34 cellular contexts compared by ENCODE assay signal in the genomic region with DNA sequence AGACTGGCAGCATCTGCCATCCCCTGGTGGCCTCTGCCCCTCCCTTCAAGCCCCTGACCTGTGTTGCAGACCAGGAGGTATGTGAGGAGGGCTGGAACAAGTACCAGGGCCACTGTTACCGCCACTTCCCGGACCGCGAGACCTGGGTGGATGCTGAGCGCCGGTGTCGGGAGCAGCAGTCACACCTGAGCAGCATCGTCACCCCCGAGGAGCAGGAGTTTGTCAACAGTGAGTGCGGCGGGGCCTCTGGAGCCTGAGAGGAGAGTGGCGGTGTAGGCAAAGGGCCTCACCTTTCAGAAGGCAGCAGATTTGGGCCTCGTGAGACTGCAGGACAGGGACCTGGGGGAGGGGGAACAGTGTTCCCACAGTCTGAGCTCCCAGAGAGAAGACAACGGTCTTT.
"Had no signal": no experiment of that assay in that cellular context is flagged by ENCODE, and none has a peak within 500 bp of the region (broad histone marks: within the 10 kb centered on the region; RNA-seq: fewer than 3 reads in every experiment).

No MANE protein-coding gene starts in this region.

- H3K27me3 Mint-ChIP-seq: activated CD4-positive, alpha-beta memory T cell treated with anti-CD3 and anti-CD28 coated beads, Interleukin-2, amount 10 ng/mL, durations not matched to agents 7 days and 5 days; activated CD4-positive, alpha-beta T cell treated with anti-CD3 and anti-CD28 coated beads for 36 hours; activated CD4-positive, alpha-beta T cell treated with anti-CD3 and anti-CD28 coated beads, Interleukin-2, amount 10 ng/mL, durations not matched to agents 7 days and 5 days; activated CD8-positive, alpha-beta memory T cell treated with anti-CD3 and anti-CD28 coated beads, Interleukin-2, amount 10 ng/mL, durations not matched to agents 7 days and 5 days; activated naive CD8-positive, alpha-beta T cell; activated naive CD8-positive, alpha-beta T cell treated with anti-CD3 and anti-CD28 coated beads, Interleukin-2, amount 10 ng/mL, durations not matched to agents 7 days and 5 days; activated naive CD8-positive, alpha-beta T cell treated with anti-CD3 and anti-CD28 coated beads, Interleukin-2, amount 50 U/mL, for 24 hours; activated T-cell treated with anti-CD3 and anti-CD28 coated beads, Interleukin-2, amount 50 U/mL, for 24 hours had no signal

- ATAC-seq: activated CD4-positive, alpha-beta T cell treated with anti-CD3 and anti-CD28 coated beads for 36 hours; activated CD4-positive, CD25-positive, alpha-beta regulatory T cell treated with anti-CD3 and anti-CD28 coated beads, Interleukin-2, amount 50 U/mL, for 24 hours; activated CD8-positive, alpha-beta memory T cell treated with anti-CD3 and anti-CD28 coated beads, Interleukin-2, amount 10 ng/mL, durations not matched to agents 7 days and 5 days; activated CD8-positive, alpha-beta T cell treated with anti-CD3 and anti-CD28 coated beads, Interleukin-2, amount 10 ng/mL, durations not matched to agents 7 days and 5 days; activated naive CD8-positive, alpha-beta T cell treated with anti-CD3 and anti-CD28 coated beads, Interleukin-2, amount 50 U/mL, for 24 hours had no signal

- H3K9me3 Mint-ChIP-seq: activated CD4-positive, alpha-beta memory T cell treated with anti-CD3 and anti-CD28 coated beads, Interleukin-2, amount 10 ng/mL, durations not matched to agents 7 days and 5 days; activated CD4-positive, alpha-beta T cell treated with anti-CD3 and anti-CD28 coated beads, Interleukin-2, amount 10 ng/mL, durations not matched to agents 7 days and 5 days; activated naive CD4-positive, alpha-beta T cell treated with anti-CD3 and anti-CD28 coated beads for 36 hours; activated naive CD8-positive, alpha-beta T cell treated with anti-CD3 and anti-CD28 coated beads, Interleukin-2, amount 10 ng/mL, durations not matched to agents 7 days and 5 days; activated naive CD8-positive, alpha-beta T cell treated with anti-CD3 and anti-CD28 coated beads, Interleukin-2, amount 50 U/mL, for 24 hours; activated T-cell treated with anti-CD3 and anti-CD28 coated beads, Interleukin-2, amount 50 U/mL, for 24 hours; activated T-helper 2 cell treated with anti-CD3 and anti-CD28 coated beads, Interferon-gamma antibody, Interleukin-2, Interleukin-4, amounts not matched to agents 10 μg/mL and 5 μg/mL and 100 μg/mL, durations not matched to agents 14 hours and 24 hours and 36 hours; central memory CD8-positive, alpha-beta T cell; T-helper 1 cell treated with Interleukin-12 subunit alpha and Interleukin-12 subunit beta and Interleukin-4 antibody, amounts not matched to agents 30 μg/mL and 1 μg/mL, for 36 hours; T-helper 2 cell treated with Interferon-gamma antibody and Interleukin-4, amounts not matched to agents 5 μg/mL and 100 μg/mL, for 36 hours had no signal

- DNase-seq: activated CD4-positive, alpha-beta memory T cell treated with anti-CD3 and anti-CD28 coated beads, Interleukin-2, amount 10 ng/mL, durations not matched to agents 7 days and 5 days; activated CD4-positive, alpha-beta T cell treated with anti-CD3 and anti-CD28 coated beads for 1 hour; activated CD4-positive, alpha-beta T cell treated with anti-CD3 and anti-CD28 coated beads for 36 hours; activated CD4-positive, alpha-beta T cell treated with anti-CD3 and anti-CD28 coated beads for 48 hours; activated CD4-positive, alpha-beta T cell treated with anti-CD3 and anti-CD28 coated beads, Interleukin-2, amount 10 ng/mL, durations not matched to agents 7 days and 5 days; activated CD4-positive, alpha-beta T cell treated with anti-CD3 and anti-CD28 coated beads, Interleukin-2, amount 50 U/mL, for 48 hours; activated CD4-positive, CD25-positive, alpha-beta regulatory T cell; activated CD8-positive, alpha-beta memory T cell treated with anti-CD3 and anti-CD28 coated beads for 24 hours; activated CD8-positive, alpha-beta memory T cell treated with anti-CD3 and anti-CD28 coated beads, Interleukin-2, amount 10 ng/mL, durations not matched to agents 7 days and 5 days; activated CD8-positive, alpha-beta memory T cell treated with anti-CD3 and anti-CD28 coated beads, Interleukin-2, amount 50 U/mL, for 48 hours; activated CD8-positive, alpha-beta T cell treated with anti-CD3 and anti-CD28 coated beads, Interleukin-2, amount 10 ng/mL, durations not matched to agents 7 days and 5 days; activated effector memory CD4-positive, alpha-beta T cell treated with Interleukin-2 at 50 U/mL for 16 hours; activated gamma-delta T cell; activated naive CD4-positive, alpha-beta T cell treated with anti-CD3 and anti-CD28 coated beads for 36 hours; activated naive CD4-positive, alpha-beta T cell treated with anti-CD3 and anti-CD28 coated beads, Interleukin-2, amount 50 U/mL, for 16 hours; activated naive CD8-positive, alpha-beta T cell treated with anti-CD3 and anti-CD28 coated beads, Interleukin-2, amount 10 ng/mL, durations not matched to agents 7 days and 5 days; activated naive CD8-positive, alpha-beta T cell treated with anti-CD3 and anti-CD28 coated beads, Interleukin-2, amount 50 U/mL, for 24 hours; activated T-cell treated with anti-CD3 and anti-CD28 coated beads, Interleukin-2, amount 50 U/mL, for 24 hours; activated T-cell treated with anti-CD3 and anti-CD28 coated beads, Interleukin-2, amount 50 U/mL, for 48 hours; amygdala; anterior cingulate cortex; caudate nucleus; cerebellar nuclear complex; SW 1271; T-helper 1 cell; T-helper 2 cell; T-helper 9 cell had no signal

- H3K27ac Mint-ChIP-seq: activated CD4-positive, alpha-beta memory T cell treated with anti-CD3 and anti-CD28 coated beads, Interleukin-2, amount 10 ng/mL, durations not matched to agents 7 days and 5 days; activated CD4-positive, alpha-beta T cell treated with anti-CD3 and anti-CD28 coated beads for 36 hours; activated CD4-positive, alpha-beta T cell treated with anti-CD3 and anti-CD28 coated beads, Interleukin-2, amount 10 ng/mL, durations not matched to agents 7 days and 5 days; activated CD8-positive, alpha-beta memory T cell treated with anti-CD3 and anti-CD28 coated beads, Interleukin-2, amount 10 ng/mL, durations not matched to agents 7 days and 5 days; activated CD8-positive, alpha-beta T cell treated with anti-CD3 and anti-CD28 coated beads, Interleukin-2, amount 10 ng/mL, durations not matched to agents 7 days and 5 days; activated naive CD4-positive, alpha-beta T cell treated with anti-CD3 and anti-CD28 coated beads for 36 hours; activated naive CD8-positive, alpha-beta T cell; activated naive CD8-positive, alpha-beta T cell treated with anti-CD3 and anti-CD28 coated beads, Interleukin-2, amount 10 ng/mL, durations not matched to agents 7 days and 5 days; activated naive CD8-positive, alpha-beta T cell treated with anti-CD3 and anti-CD28 coated beads, Interleukin-2, amount 50 U/mL, for 24 hours; activated T-cell treated with anti-CD3 and anti-CD28 coated beads, Interleukin-2, amount 50 U/mL, for 24 hours; activated T-helper 2 cell treated with anti-CD3 and anti-CD28 coated beads, Interferon-gamma antibody, Interleukin-2, Interleukin-4, amounts not matched to agents 10 μg/mL and 5 μg/mL and 100 μg/mL, durations not matched to agents 14 hours and 24 hours and 36 hours; brain; T-helper 1 cell treated with Interleukin-12 subunit alpha and Interleukin-12 subunit beta and Interleukin-4 antibody, amounts not matched to agents 30 μg/mL and 1 μg/mL, for 36 hours; T-helper 2 cell treated with Interferon-gamma antibody and Interleukin-4, amounts not matched to agents 5 μg/mL and 100 μg/mL, for 36 hours had no signal

- H3K4me3 Mint-ChIP-seq: activated CD4-positive, alpha-beta memory T cell treated with anti-CD3 and anti-CD28 coated beads, Interleukin-2, amount 10 ng/mL, durations not matched to agents 7 days and 5 days; activated CD4-positive, alpha-beta T cell treated with anti-CD3 and anti-CD28 coated beads for 36 hours; activated CD4-positive, alpha-beta T cell treated with anti-CD3 and anti-CD28 coated beads, Interleukin-2, amount 10 ng/mL, durations not matched to agents 7 days and 5 days; activated CD8-positive, alpha-beta memory T cell treated with anti-CD3 and anti-CD28 coated beads, Interleukin-2, amount 10 ng/mL, durations not matched to agents 7 days and 5 days; activated CD8-positive, alpha-beta T cell treated with anti-CD3 and anti-CD28 coated beads, Interleukin-2, amount 10 ng/mL, durations not matched to agents 7 days and 5 days; activated naive CD4-positive, alpha-beta T cell treated with anti-CD3 and anti-CD28 coated beads for 36 hours; activated naive CD8-positive, alpha-beta T cell; activated naive CD8-positive, alpha-beta T cell treated with anti-CD3 and anti-CD28 coated beads, Interleukin-2, amount 10 ng/mL, durations not matched to agents 7 days and 5 days; activated naive CD8-positive, alpha-beta T cell treated with anti-CD3 and anti-CD28 coated beads, Interleukin-2, amount 50 U/mL, for 24 hours; activated T-cell treated with anti-CD3 and anti-CD28 coated beads, Interleukin-2, amount 50 U/mL, for 24 hours; brain; central memory CD8-positive, alpha-beta T cell; T-helper 1 cell treated with Interleukin-12 subunit alpha and Interleukin-12 subunit beta and Interleukin-4 antibody, amounts not matched to agents 30 μg/mL and 1 μg/mL, for 36 hours; T-helper 2 cell treated with Interferon-gamma antibody and Interleukin-4, amounts not matched to agents 5 μg/mL and 100 μg/mL, for 36 hours had no signal

- H3K36me3 Mint-ChIP-seq: brain had no signal

- H3K4me1 Mint-ChIP-seq: activated CD4-positive, alpha-beta memory T cell treated with anti-CD3 and anti-CD28 coated beads, Interleukin-2, amount 10 ng/mL, durations not matched to agents 7 days and 5 days; activated CD4-positive, alpha-beta T cell treated with anti-CD3 and anti-CD28 coated beads for 36 hours; activated CD4-positive, alpha-beta T cell treated with anti-CD3 and anti-CD28 coated beads, Interleukin-2, amount 10 ng/mL, durations not matched to agents 7 days and 5 days; activated CD8-positive, alpha-beta memory T cell treated with anti-CD3 and anti-CD28 coated beads, Interleukin-2, amount 10 ng/mL, durations not matched to agents 7 days and 5 days; activated naive CD8-positive, alpha-beta T cell treated with anti-CD3 and anti-CD28 coated beads, Interleukin-2, amount 10 ng/mL, durations not matched to agents 7 days and 5 days; activated naive CD8-positive, alpha-beta T cell treated with anti-CD3 and anti-CD28 coated beads, Interleukin-2, amount 50 U/mL, for 24 hours; brain; central memory CD8-positive, alpha-beta T cell had no signal
